In genomic region chr9:137423810-137424291, GRCh38 we compare ENCODE assay signal across 8 cellular contexts. TPM values are rescaled to one million over a fixed set of nuclear protein-coding genes. Genes with fewer than 3 reads are reported as not detected.
DNase-seq lines count a peak whose midpoint lies in the region; ATAC-seq lines count a peak whose summit lies in the region.

No MANE protein-coding gene starts in this region.

- intact Hi-C loops in Right ventricle myocardium superior (cut with DNase I) (no loop called here), sciatic nerve (cut with DNase I) (no loop called here)

- ATAC-seq in GM19455 (IDR thresholded peaks at IDR 0.05; ENCODE audit: unreplicated experiment) (peak; percentile 10), Right ventricle myocardium superior (ENCODE audit: poor library complexity) (peak; percentile 8), sciatic nerve (peak; percentile 19), HG03378 (IDR thresholded peaks at IDR 0.05; ENCODE audit: unreplicated experiment) (no peak)

- no peak overlapping the region for H3K9ac ChIP-seq in SK-N-MC (ENCODE audit: insufficient read length)

- no peaks in the 10 kb centered on the region for H3K36me3 ChIP-seq in SK-N-MC (ENCODE audit: insufficient read depth, low read length)

- peak overlapping the region; percentile 73 for H3K4me3 ChIP-seq in SK-N-MC

- no peak overlapping the region for H3K27ac ChIP-seq in SK-N-MC

- H3K9me3 ChIP-seq in SK-N-MC (ENCODE audit: low read depth, low read length) = no peaks in the 10 kb centered on the region

- DNase-seq in 8988T (peak; percentile 35), SK-N-MC (ENCODE audit: low read depth, low spot score) (no peak), Right ventricle myocardium superior (peak; percentile 50), sciatic nerve (ENCODE audit: low spot score) (no peak), NCI-H524 (lab: John Stamatoyannopoulos, UW) (no peak)
- no peak for DNase-seq in activated CD4-positive, alpha-beta T cell treated with anti-CD3 and anti-CD28 coated beads for 1 hour

RNA-seq across cellular contexts. Expression of gene NOXA1, which starts 0.7 kb away (rescaled TPM):
- total RNA-seq in Right ventricle myocardium superior (1.7 TPM), sciatic nerve (7.4 TPM)

RNA-seq across cellular contexts. Expression of gene EXD3, which starts 0.9 kb away (rescaled TPM):
- 6.9 TPM for total RNA-seq in Right ventricle myocardium superior
- 48.1 TPM for total RNA-seq in sciatic nerve

RNA-seq across cellular contexts. Expression of gene ENTPD8, which starts 17.3 kb away (rescaled TPM):
- total RNA-seq in Right ventricle myocardium superior (not detected), sciatic nerve (not detected)

RNA-seq across cellular contexts. Expression of gene NSMF, which starts 35.3 kb away (rescaled TPM):
- total RNA-seq in Right ventricle myocardium superior (10.0 TPM), sciatic nerve (50.4 TPM)

Comparison
In these comparisons a context has a peak if more than half of its experiments do, and no peak if none do; other contexts are left out.
1. DNase-seq: peak in 8988T (single experiment) and Right ventricle myocardium superior (single experiment); none in SK-N-MC (single experiment), sciatic nerve (single experiment), NCI-H524 (0 of 2) and activated CD4-positive, alpha-beta T cell treated with anti-CD3 and anti-CD28 coated beads for 1 hour (single experiment).